In genomic region chr10:91799580-91799975, GRCh38 we compare ENCODE assay signal across 2 cellular contexts.
TF ChIP-seq lines count a peak whose summit lies in the region.

No MANE protein-coding gene starts in this region.

TF ChIP-seq in GM12878, 131 proteins besides CTCF, POLR2A, EP300 and RAD21 (continued from another document and continues in another):
- no peak for TF ChIP-seq NR2C2 (IDR thresholded peaks at IDR 0.05; ENCODE audit: borderline replicate concordance, control insufficient read depth, insufficient read length, low read depth)
- no peak for TF ChIP-seq WRNIP1 (IDR thresholded peaks at IDR 0.05; ENCODE audit: borderline replicate concordance, low read depth, low read length)
- no peak for TF ChIP-seq RCOR1 (conservative IDR thresholded peaks at IDR 0.05; ENCODE audit: low read depth, low read length)
- no peak for TF ChIP-seq SUZ12 (IDR thresholded peaks at IDR 0.05; ENCODE audit: unreplicated experiment)
- no peak for TF ChIP-seq E2F8 (IDR thresholded peaks at IDR 0.05; ENCODE audit: low read depth, partially characterized antibody)
- TF ChIP-seq EZH2 (IDR thresholded peaks at IDR 0.05; ENCODE audit: borderline replicate concordance, control insufficient read depth, low read depth, low read length), result no peak
- no peak for TF ChIP-seq E2F4 (IDR thresholded peaks at IDR 0.05; ENCODE audit: low read depth, low read length)
- TF ChIP-seq MLLT1 (IDR thresholded peaks at IDR 0.05), result no peak
- no peak for TF ChIP-seq REST (IDR thresholded peaks at IDR 0.05; ENCODE audit: low read depth, low read length)
- TF ChIP-seq CHD1 (IDR thresholded peaks at IDR 0.05; ENCODE audit: low read depth, low read length), result no peak
- TF ChIP-seq KLF5 (IDR thresholded peaks at IDR 0.05; ENCODE audit: partially characterized antibody), result no peak

TF ChIP-seq in GM12891, 5 proteins besides CTCF, POLR2A, EP300 and RAD21 (continued from another document):
- TF ChIP-seq POU2F2 (IDR thresholded peaks at IDR 0.05; ENCODE audit: low read depth, low read length) (no peak), TAF1 (IDR thresholded peaks at IDR 0.05; ENCODE audit: low read depth, low read length) (no peak), SPI1 (IDR thresholded peaks at IDR 0.05; ENCODE audit: low read depth, low read length) (no peak), POLR2AphosphoS5 (IDR thresholded peaks at IDR 0.05; ENCODE audit: low read depth, low read length) (no peak)
